In genomic region chr3:55692958-55693558, GRCh38 we compare ENCODE assay signal across 22 cellular contexts.
DNase-seq lines count a peak whose midpoint lies in the region; ATAC-seq, FAIRE-seq and TF ChIP-seq lines count a peak whose summit lies in the region.
"Had no signal": no experiment of that assay in that cellular context is flagged by ENCODE, and none has a peak within 500 bp of the region (broad histone marks: within the 10 kb centered on the region; RNA-seq: fewer than 3 reads in every experiment).

No MANE protein-coding gene starts in this region.

- H3K79me2 ChIP-seq in parathyroid adenoma, result no peaks in the 10 kb centered on the region
- H3K79me2 ChIP-seq: hepatocyte had no signal

- intact Hi-C loops in head of caudate nucleus (cut with DNase I), result no loop called here

- H3K4me1 Mint-ChIP-seq in stimulated activated naive B cell treated with anti-CD40 and anti-IgM and Interleukin-4, amounts not matched to agents 10 μg/mL and 1 μg/mL and 100 μg/mL, for 72 hours, result no peaks in the 10 kb centered on the region
- H3K4me1 Mint-ChIP-seq: activated CD4-positive, alpha-beta memory T cell treated with anti-CD3 and anti-CD28 coated beads, Interleukin-2, amount 10 ng/mL, durations not matched to agents 7 days and 5 days; CD4-positive, alpha-beta memory T cell; stimulated activated effector memory CD8-positive, alpha-beta T cell treated with anti-CD3 and anti-CD28 coated beads, Interleukin-12 subunit alpha, Interleukin-12 subunit beta, amount 100 ng/mL, for 72 hours had no signal

- H3K4me2 ChIP-seq in parathyroid adenoma (ENCODE audit: low read length), result peak overlapping the region; percentile 4
- H3K4me2 ChIP-seq: hepatocyte had no signal

- DNase-seq in NCI-H1417 (lab: John Stamatoyannopoulos, UW) (peak in 2 of 3 experiments; percentile 13 to 58), NCI-H1417 treated with DMSO at 0.1 percent for 48 hours (lab: John Stamatoyannopoulos, UW) (no peak), NCI-H69 (lab: John Stamatoyannopoulos, UW) (peak; percentile 34), dedifferentiated amniotic fluid mesenchymal stem cell (ENCODE audit: extremely low spot score) (peak; percentile 20), head of caudate nucleus (no peak), HTR-8/SVneo (ENCODE audit: insufficient read length, low spot score) (no peak)
- no peak for DNase-seq in stimulated activated naive B cell treated with anti-CD40 and anti-IgM and Interleukin-4, amounts not matched to agents 10 μg/mL and 1 μg/mL and 100 μg/mL, for 72 hours
- DNase-seq: activated CD4-positive, alpha-beta memory T cell treated with anti-CD3 and anti-CD28 coated beads, Interleukin-2, amount 10 ng/mL, durations not matched to agents 7 days and 5 days; CD4-positive, alpha-beta memory T cell; H9; midbrain; NCI-H1092; occipital lobe; upper lobe of left lung had no signal

- no peaks in the 10 kb centered on the region for H3K36me3 ChIP-seq in parathyroid adenoma (ENCODE audit: control insufficient read depth, insufficient read depth, low read length)
- H3K36me3 ChIP-seq: upper lobe of left lung had no signal

- no peak overlapping the region for H3K27ac ChIP-seq in parathyroid adenoma
- H3K27ac ChIP-seq: hepatocyte, skin epidermis, upper lobe of left lung had no signal

- no peak overlapping the region for H3K4me3 Mint-ChIP-seq in stimulated activated naive B cell treated with anti-CD40 and anti-IgM and Interleukin-4, amounts not matched to agents 10 μg/mL and 1 μg/mL and 100 μg/mL, for 72 hours
- H3K4me3 Mint-ChIP-seq: activated CD4-positive, alpha-beta memory T cell treated with anti-CD3 and anti-CD28 coated beads, Interleukin-2, amount 10 ng/mL, durations not matched to agents 7 days and 5 days; CD4-positive, alpha-beta memory T cell; H9; stimulated activated effector memory CD8-positive, alpha-beta T cell treated with anti-CD3 and anti-CD28 coated beads, Interleukin-12 subunit alpha, Interleukin-12 subunit beta, amount 100 ng/mL, for 72 hours had no signal

- H3K4me3 ChIP-seq in parathyroid adenoma (ENCODE audit: low read depth, low read length), result no peak overlapping the region
- H3K4me3 ChIP-seq: hepatocyte, skin epidermis, upper lobe of left lung had no signal

- H2AFZ ChIP-seq in parathyroid adenoma, result no peak overlapping the region
- H2AFZ ChIP-seq: hepatocyte had no signal

- no peaks in the 10 kb centered on the region for H3K27me3 ChIP-seq in parathyroid adenoma (ENCODE audit: control insufficient read depth, insufficient read depth, low read length)
- H3K27me3 ChIP-seq: upper lobe of left lung had no signal

- FAIRE-seq in HTR-8/SVneo (lab: Jason Lieb, UNC), result no peak
- FAIRE-seq: colon, endothelial cell of umbilical vein, G401.6, GM12892 had no signal

- H3K9me3 Mint-ChIP-seq in stimulated activated naive B cell treated with anti-CD40 and anti-IgM and Interleukin-4, amounts not matched to agents 10 μg/mL and 1 μg/mL and 100 μg/mL, for 72 hours, result peaks cover 3 to 4% of the 10 kb centered on the region in 2 donors
- H3K9me3 Mint-ChIP-seq: activated CD4-positive, alpha-beta memory T cell treated with anti-CD3 and anti-CD28 coated beads, Interleukin-2, amount 10 ng/mL, durations not matched to agents 7 days and 5 days; H9 had no signal

- H3K9me3 ChIP-seq in parathyroid adenoma (ENCODE audit: control insufficient read depth, low read length), result no peaks in the 10 kb centered on the region
- H3K9me3 ChIP-seq: upper lobe of left lung had no signal

- H3K9ac ChIP-seq in parathyroid adenoma, result no peak overlapping the region

- peaks cover 7% of the 10 kb centered on the region for H3K4me1 ChIP-seq in parathyroid adenoma

- TF ChIP-seq CTCF in parathyroid adenoma (IDR thresholded peaks at IDR 0.05), result no peak

- no peaks in the 10 kb centered on the region for H3K27me3 Mint-ChIP-seq in stimulated activated naive B cell treated with anti-CD40 and anti-IgM and Interleukin-4, amounts not matched to agents 10 μg/mL and 1 μg/mL and 100 μg/mL, for 72 hours
- H3K27me3 Mint-ChIP-seq: activated CD4-positive, alpha-beta memory T cell treated with anti-CD3 and anti-CD28 coated beads, Interleukin-2, amount 10 ng/mL, durations not matched to agents 7 days and 5 days; CD4-positive, alpha-beta memory T cell had no signal

- no peak overlapping the region for H3K27ac Mint-ChIP-seq in stimulated activated naive B cell treated with anti-CD40 and anti-IgM and Interleukin-4, amounts not matched to agents 10 μg/mL and 1 μg/mL and 100 μg/mL, for 72 hours
- H3K27ac Mint-ChIP-seq: activated CD4-positive, alpha-beta memory T cell treated with anti-CD3 and anti-CD28 coated beads, Interleukin-2, amount 10 ng/mL, durations not matched to agents 7 days and 5 days; CD4-positive, alpha-beta memory T cell; H9; stimulated activated effector memory CD8-positive, alpha-beta T cell treated with anti-CD3 and anti-CD28 coated beads, Interleukin-12 subunit alpha, Interleukin-12 subunit beta, amount 100 ng/mL, for 72 hours had no signal

- no peaks in the 10 kb centered on the region for H3K36me3 Mint-ChIP-seq in stimulated activated naive B cell treated with anti-CD40 and anti-IgM and Interleukin-4, amounts not matched to agents 10 μg/mL and 1 μg/mL and 100 μg/mL, for 72 hours
- H3K36me3 Mint-ChIP-seq: CD4-positive, alpha-beta memory T cell; stimulated activated effector memory CD8-positive, alpha-beta T cell treated with anti-CD3 and anti-CD28 coated beads, Interleukin-12 subunit alpha, Interleukin-12 subunit beta, amount 100 ng/mL, for 72 hours had no signal

- ATAC-seq in stimulated activated naive B cell treated with anti-CD40 and anti-IgM and Interleukin-4, amounts not matched to agents 10 μg/mL and 1 μg/mL and 100 μg/mL, for 72 hours (replicated peaks), result no peak
- ATAC-seq: stimulated activated effector memory CD8-positive, alpha-beta T cell treated with anti-CD3 and anti-CD28 coated beads, Interleukin-12 subunit alpha, Interleukin-12 subunit beta, amount 100 ng/mL, for 72 hours had no signal

Comparison
In these comparisons a context has a peak if more than half of its experiments do, and no peak if none do; other contexts are left out.
1. DNase-seq: peak in NCI-H1417 (2 of 3), NCI-H69 (single experiment) and dedifferentiated amniotic fluid mesenchymal stem cell (single experiment); none in NCI-H1417 treated with DMSO at 0.1 percent for 48 hours (single experiment), head of caudate nucleus (0 of 42), stimulated activated naive B cell treated with anti-CD40 and anti-IgM and Interleukin-4, amounts not matched to agents 10 μg/mL and 1 μg/mL and 100 μg/mL, for 72 hours (single experiment) and HTR-8/SVneo (single experiment).